12 cellular contexts compared by ENCODE assay signal in the genomic region with DNA sequence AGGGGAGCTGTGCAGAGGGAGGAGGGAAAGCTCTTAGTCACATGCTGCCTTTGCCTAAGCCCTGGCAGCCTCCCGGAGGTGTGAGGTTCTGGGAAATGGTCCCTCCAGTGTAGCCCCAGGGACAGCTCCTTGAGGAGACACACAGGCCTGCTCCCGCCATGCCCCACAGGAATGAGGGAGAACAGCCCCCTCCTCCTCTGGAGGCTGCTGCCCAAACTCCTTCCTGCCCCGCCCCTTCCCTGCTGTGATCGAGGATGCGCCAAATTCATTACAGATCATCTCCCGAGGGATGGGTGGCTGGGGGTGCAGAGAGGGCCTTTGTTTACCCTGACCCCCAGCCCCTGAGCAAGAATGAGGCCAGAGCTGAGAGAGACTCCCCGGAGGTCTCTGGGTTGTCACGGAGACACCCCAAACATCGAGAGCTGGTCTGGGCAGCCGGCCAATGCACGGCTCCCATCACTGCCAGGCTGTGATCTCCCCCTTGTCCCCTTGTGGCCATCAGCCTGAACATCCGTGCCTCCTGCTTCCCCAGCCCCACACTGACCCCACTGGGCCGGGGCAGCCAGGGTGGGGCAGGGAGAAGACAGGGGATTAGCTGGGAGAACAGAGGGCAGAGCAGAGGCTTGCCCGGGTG. TPM values are rescaled to one million over a fixed set of nuclear protein-coding genes. Genes with fewer than 3 reads are reported as not detected.
DNase-seq lines count a peak whose midpoint lies in the region; ATAC-seq, FAIRE-seq and TF ChIP-seq lines count a peak whose summit lies in the region.
"Had no signal": no experiment of that assay in that cellular context is flagged by ENCODE, and none has a peak within 500 bp of the region (broad histone marks: within the 10 kb centered on the region; RNA-seq: fewer than 3 reads in every experiment).

No MANE protein-coding gene starts in this region.

- peak overlapping the region; percentile 58 for H3K4me2 ChIP-seq in astrocyte (ENCODE audit: low read length)

- peak overlapping the region; percentile 3 for H3K27ac ChIP-seq in astrocyte (ENCODE audit: low read depth, low read length)
- no peak overlapping the region for H3K27ac ChIP-seq in naive thymus-derived CD4-positive, alpha-beta T cell (ENCODE audit: low read depth, low read length)
- H3K27ac ChIP-seq: HL-60 had no signal

- H3K27me3 Mint-ChIP-seq in astrocyte (ENCODE audit: low read depth, unreplicated experiment) = peaks cover 23% of the 10 kb centered on the region
- H3K27me3 Mint-ChIP-seq in type B pancreatic cell = peaks cover 4% of the 10 kb centered on the region
- peaks cover 0 to 2% (median 0%) of the 10 kb centered on the region in 5 donors for H3K27me3 Mint-ChIP-seq in naive thymus-derived CD4-positive, alpha-beta T cell
- H3K27me3 Mint-ChIP-seq: activated naive CD8-positive, alpha-beta T cell had no signal

- H3K9ac ChIP-seq in astrocyte (ENCODE audit: low read length) = no peak overlapping the region

- H3K36me3 Mint-ChIP-seq in astrocyte (ENCODE audit: low read depth, unreplicated experiment) = no peaks in the 10 kb centered on the region
- H3K36me3 Mint-ChIP-seq in type B pancreatic cell = no peaks in the 10 kb centered on the region
- H3K36me3 Mint-ChIP-seq in naive thymus-derived CD4-positive, alpha-beta T cell = peaks cover 0 to under 1% (median 0%) of the 10 kb centered on the region in 5 donors
- H3K36me3 Mint-ChIP-seq: activated naive CD8-positive, alpha-beta T cell had no signal

- H3K79me2 ChIP-seq in astrocyte (ENCODE audit: insufficient read depth, low read length) = no peaks in the 10 kb centered on the region

- no peak for FAIRE-seq in astrocyte (lab: Jason Lieb, UNC)

- intact Hi-C loops in naive thymus-derived CD4-positive, alpha-beta T cell (cut with micrococcal nuclease) = no loop called here

- H3K36me3 ChIP-seq in astrocyte (ENCODE audit: insufficient read depth, low read length) = no peaks in the 10 kb centered on the region
- H3K36me3 ChIP-seq in naive thymus-derived CD4-positive, alpha-beta T cell (ENCODE audit: control insufficient read depth in 2 of 3, insufficient read depth in 3 of 3, low read length in 3 of 3) = no peaks in the 10 kb centered on the region

- no peaks in the 10 kb centered on the region for H3K9me3 ChIP-seq in astrocyte (ENCODE audit: insufficient read depth, low read depth, low read length)
- no peaks in the 10 kb centered on the region for H3K9me3 ChIP-seq in naive thymus-derived CD4-positive, alpha-beta T cell (ENCODE audit: control insufficient read depth in 2 of 3, low read length in 3 of 3)

- H3K4me1 Mint-ChIP-seq in astrocyte (ENCODE audit: low read depth, unreplicated experiment) (peaks cover 7% of the 10 kb centered on the region), type B pancreatic cell (ENCODE audit: unreplicated experiment) (peaks cover 4% of the 10 kb centered on the region)
- H3K4me1 Mint-ChIP-seq in naive thymus-derived CD4-positive, alpha-beta T cell = peaks cover 0 to 6% (median 5%) of the 10 kb centered on the region in 7 donors

- no peak overlapping the region for H3K27ac Mint-ChIP-seq in astrocyte (ENCODE audit: unreplicated experiment)
- no peak overlapping the region for H3K27ac Mint-ChIP-seq in type B pancreatic cell
- H3K27ac Mint-ChIP-seq in naive thymus-derived CD4-positive, alpha-beta T cell = no peak overlapping the region
- H3K27ac Mint-ChIP-seq: activated naive CD8-positive, alpha-beta T cell had no signal

- no peak for TF ChIP-seq CTCF in astrocyte (IDR thresholded peaks at IDR 0.05; ENCODE audit: insufficient read depth, low read depth, low read length)
- peak; percentile 41 for TF ChIP-seq CTCF in type B pancreatic cell (conservative IDR thresholded peaks at IDR 0.05)

- H3K27me3 ChIP-seq in astrocyte (ENCODE audit: insufficient read depth, low read length) = no peaks in the 10 kb centered on the region
- H3K27me3 ChIP-seq in naive thymus-derived CD4-positive, alpha-beta T cell (ENCODE audit: control insufficient read depth in 2 of 2, insufficient read depth in 2 of 2, low read length in 2 of 2) = no peaks in the 10 kb centered on the region

- H2AFZ ChIP-seq in astrocyte (ENCODE audit: low read depth, low read length) = peak overlapping the region; percentile 32

- H3K4me3 ChIP-seq in astrocyte (ENCODE audit: insufficient read depth, low read depth, low read length) = no peak overlapping the region
- no peak overlapping the region for H3K4me3 ChIP-seq in naive thymus-derived CD4-positive, alpha-beta T cell (ENCODE audit: low read length)

- DNase-seq in NCI-H146 (lab: John Stamatoyannopoulos, UW) (peak; percentile 8), NCI-H146 treated with DMSO at 0.1 percent for 48 hours (lab: John Stamatoyannopoulos, UW; ENCODE audit: unreplicated experiment) (no peak), astrocyte (ENCODE audit: low read depth) (no peak), iPS-NIHi11 (ENCODE audit: low spot score) (peak; percentile 46), type B pancreatic cell (ENCODE audit: extremely low spot score, unreplicated experiment) (no peak), T-helper 9 cell (no peak)
- no peak for DNase-seq in naive thymus-derived CD4-positive, alpha-beta T cell
- DNase-seq: stimulated activated CD4-positive, alpha-beta T cell treated with anti-CD3 and anti-CD28 coated beads, Interleukin-4, amount 100 ng/mL, for 1 hour had no signal

- no peak overlapping the region for H3K4me3 Mint-ChIP-seq in astrocyte (ENCODE audit: unreplicated experiment)
- H3K4me3 Mint-ChIP-seq in type B pancreatic cell = no peak overlapping the region
- no peak overlapping the region for H3K4me3 Mint-ChIP-seq in naive thymus-derived CD4-positive, alpha-beta T cell
- H3K4me3 Mint-ChIP-seq: activated naive CD8-positive, alpha-beta T cell had no signal

- CTCF ChIA-PET in naive thymus-derived CD4-positive, alpha-beta T cell (lab: Charles Lee) = no interaction called here

- no peaks in the 10 kb centered on the region for H3K9me3 Mint-ChIP-seq in astrocyte (ENCODE audit: unreplicated experiment)
- H3K9me3 Mint-ChIP-seq in type B pancreatic cell = no peaks in the 10 kb centered on the region
- H3K9me3 Mint-ChIP-seq in naive thymus-derived CD4-positive, alpha-beta T cell = no peaks in the 10 kb centered on the region

- H4K20me1 ChIP-seq in astrocyte (ENCODE audit: insufficient read depth, low read length) = no peaks in the 10 kb centered on the region

- peaks cover 20% of the 10 kb centered on the region for H3K4me1 ChIP-seq in astrocyte (ENCODE audit: insufficient read depth, low read length)
- no peaks in the 10 kb centered on the region for H3K4me1 ChIP-seq in naive thymus-derived CD4-positive, alpha-beta T cell (ENCODE audit: control insufficient read depth in 2 of 2, insufficient read depth in 2 of 2, low read length in 2 of 2)

- no peak for ATAC-seq in GM21717 (IDR thresholded peaks at IDR 0.05; ENCODE audit: unreplicated experiment)
- ATAC-seq in naive thymus-derived CD4-positive, alpha-beta T cell = no peak

- POLR2A ChIA-PET in naive thymus-derived CD4-positive, alpha-beta T cell (lab: Charles Lee) = no interaction called here

RNA-seq across cellular contexts. Expression of gene CYP21A2, which starts 8.4 kb away (rescaled TPM):
- total RNA-seq in astrocyte = 0.11 and 0.46 TPM in 2 replicates
- total RNA-seq in type B pancreatic cell (ENCODE audit: low replicate concordance) = 0.14 and 0.68 TPM in 2 replicates
- 1 to 10 TPM in 1 of 5 experiments, under 1 TPM in 3, not detected in 1; 0.32 to 1.1 (median 0.44) TPM for total RNA-seq in naive thymus-derived CD4-positive, alpha-beta T cell
- polyA plus RNA-seq in naive thymus-derived CD4-positive, alpha-beta T cell = not detected
- total RNA-seq: kidney epithelial cell had no signal

RNA-seq across cellular contexts. Expression of gene C4B, which starts 32.0 kb away (rescaled TPM):
- total RNA-seq in astrocyte (3.2 and 3.7 TPM in 2 replicates), type B pancreatic cell (ENCODE audit: low replicate concordance) (5.3 and 9.2 TPM in 2 replicates)
- 1 to 10 TPM; 3.2 to 8.5 (median 8.0) TPM for total RNA-seq in naive thymus-derived CD4-positive, alpha-beta T cell
- polyA plus RNA-seq in naive thymus-derived CD4-positive, alpha-beta T cell = under 1 TPM in 1 of 2 donors, not detected in 1; 0.59 TPM

Comparison
In these comparisons a context has a peak if more than half of its experiments do, and no peak if none do; other contexts are left out.
1. DNase-seq: peak in NCI-H146 (single experiment) and iPS-NIHi11 (single experiment); none in NCI-H146 treated with DMSO at 0.1 percent for 48 hours (single experiment), astrocyte (single experiment), type B pancreatic cell (single experiment), T-helper 9 cell (single experiment) and naive thymus-derived CD4-positive, alpha-beta T cell (0 of 9).